4 cellular contexts compared by ENCODE assay signal in genomic region chr16:28019218-28019617, GRCh38. TPM values are rescaled to one million over a fixed set of nuclear protein-coding genes. Genes with fewer than 3 reads are reported as not detected.
"Had no signal": no experiment of that assay in that cellular context is flagged by ENCODE, and none has a peak within 500 bp of the region (broad histone marks: within the 10 kb centered on the region; RNA-seq: fewer than 3 reads in every experiment).

No MANE protein-coding gene starts in this region.

- DNase-seq: GDM1, GF-D8 had no signal

- H3K4me3 ChIP-seq: GM12878 had no signal

- ATAC-seq: GM12878 had no signal

RNA-seq across cellular contexts. Expression of gene GSG1L, which starts 44.3 kb away (rescaled TPM):
- total RNA-seq: G401, GM12878 had no signal
